In genomic region chr5:62340392-62340791, GRCh38 we compare ENCODE assay signal across 1 cellular context.
TF ChIP-seq lines count a peak whose summit lies in the region.

No MANE protein-coding gene starts in this region.

TF ChIP-seq in H1, 55 proteins besides CTCF, POLR2A, EP300 and RAD21 (continued from another document):
- no peak for TF ChIP-seq SP4 (IDR thresholded peaks at IDR 0.05; ENCODE audit: low read length)
- TF ChIP-seq RXRA (IDR thresholded peaks at IDR 0.05; ENCODE audit: insufficient read depth, low read depth, low read length), result no peak
- TF ChIP-seq MAX (IDR thresholded peaks at IDR 0.05), result no peak
- no peak for TF ChIP-seq FOSL1 (IDR thresholded peaks at IDR 0.05; ENCODE audit: insufficient read depth, low read depth, low read length)
- TF ChIP-seq KDM4A (IDR thresholded peaks at IDR 0.05; ENCODE audit: low read depth, low read length, severe bottlenecking), result no peak
- no peak for TF ChIP-seq BACH1 (IDR thresholded peaks at IDR 0.05; ENCODE audit: low read length)
- no peak for TF ChIP-seq SP1 (IDR thresholded peaks at IDR 0.05; ENCODE audit: low read depth, low read length)
- no peak for TF ChIP-seq BCL11A (IDR thresholded peaks at IDR 0.05; ENCODE audit: low read depth in 2 of 2, low read length in 2 of 2)
- no peak for TF ChIP-seq TAF1 (IDR thresholded peaks at IDR 0.05; ENCODE audit: low read depth, low read length)
- no peak for TF ChIP-seq E2F6 (IDR thresholded peaks at IDR 0.05)
TF ChIP-seq in H1: peak in this region for 0.
